ENCODE assay signal across 8 cellular contexts in genomic region chr15:65530318-65531111, GRCh38.
DNase-seq lines count a peak whose midpoint lies in the region; ATAC-seq and TF ChIP-seq lines count a peak whose summit lies in the region.

Gene HACD3, plus strand, starts transcription at chr15:65530463. Its CDS starts 169 bp downstream, at chr15:65530632.

- in situ Hi-C loops in astrocyte of the cerebellum (cut with HindIII; ENCODE audit: low sequenced_read_pairs), result no loop called here

- TF ChIP-seq CTCF in astrocyte of the cerebellum (IDR thresholded peaks at IDR 0.05; ENCODE audit: low read depth, low read length, missing control alignments), result no peak
- TF ChIP-seq CTCF in retinal pigment epithelial cell (conservative IDR thresholded peaks at IDR 0.05; ENCODE audit: low read depth, low read length), result no peak

- peak within 1 kb of the TSS; percentile 75 for H3K4me3 ChIP-seq in astrocyte of the cerebellum (ENCODE audit: low read depth, low read length)
- peak within 1 kb of the TSS; percentile 72 for H3K4me3 ChIP-seq in retinal pigment epithelial cell (ENCODE audit: low read length)

- DNase-seq in NCI-H2029 treated with DMSO at 0.1 percent for 48 hours (lab: John Stamatoyannopoulos, UW), result peak; percentile 10
- peak; percentile 77 for DNase-seq in T1000 (lab: John Stamatoyannopoulos, UW)
- no peak for DNase-seq in astrocyte of the cerebellum (ENCODE audit: low read depth)
- peak; percentile 67 to 87 for DNase-seq in hippocampal formation (lab: John Stamatoyannopoulos, UW)
- DNase-seq in retinal pigment epithelial cell (ENCODE audit: low read depth), result no peak

- peak; percentile 89 for ATAC-seq in GM18498 (IDR thresholded peaks at IDR 0.05; ENCODE audit: unreplicated experiment)
- peak; percentile 62 for ATAC-seq in HG02884 (IDR thresholded peaks at IDR 0.05; ENCODE audit: unreplicated experiment)
- no peak for ATAC-seq in GM21367 (IDR thresholded peaks at IDR 0.05; ENCODE audit: unreplicated experiment)

Comparison
In these comparisons a context has a peak if more than half of its experiments do, and no peak if none do; other contexts are left out.
1. DNase-seq: peak in NCI-H2029 treated with DMSO at 0.1 percent for 48 hours (single experiment), T1000 (single experiment) and hippocampal formation (2 of 2); none in astrocyte of the cerebellum (single experiment) and retinal pigment epithelial cell (single experiment).